27 cellular contexts compared by ENCODE assay signal in the genomic region with DNA sequence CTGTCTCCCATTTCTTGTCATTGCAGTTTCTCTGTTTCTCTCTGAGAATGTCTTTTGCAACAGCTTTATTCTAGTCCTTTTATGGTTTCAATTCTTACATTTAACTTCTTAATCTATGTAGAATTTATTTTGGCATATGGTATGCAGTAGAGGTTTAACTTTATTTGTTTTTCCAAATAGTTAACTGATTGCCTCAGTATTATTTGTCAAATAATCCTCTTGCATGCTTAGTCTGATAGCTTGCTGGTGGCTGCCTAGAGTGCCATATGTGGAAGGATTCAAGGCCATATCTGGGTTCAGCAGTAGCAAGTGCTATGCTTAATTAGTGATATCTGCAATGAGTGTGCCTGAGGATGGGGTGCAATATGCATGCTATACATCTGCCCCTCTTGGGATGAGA. TPM values are rescaled to one million over a fixed set of nuclear protein-coding genes. Genes with fewer than 3 reads are reported as not detected.
DNase-seq lines count a peak whose midpoint lies in the region; ATAC-seq, FAIRE-seq and TF ChIP-seq lines count a peak whose summit lies in the region.
"Had no signal": no experiment of that assay in that cellular context is flagged by ENCODE, and none has a peak within 500 bp of the region (broad histone marks: within the 10 kb centered on the region; RNA-seq: fewer than 3 reads in every experiment).

No MANE protein-coding gene starts in this region.

- H3K79me2 ChIP-seq in astrocyte (ENCODE audit: insufficient read depth, low read length), result peaks cover 98% of the 10 kb centered on the region

- H3K4me3 ChIP-seq in astrocyte (ENCODE audit: insufficient read depth, low read depth, low read length) (no peak overlapping the region), thyroid gland (replicated peaks in 1 of 3) (no peak overlapping the region)
- H3K4me3 ChIP-seq: gastrocnemius medialis, testis had no signal

- H3K4me2 ChIP-seq in astrocyte (ENCODE audit: low read length), result peak overlapping the region; percentile 33

- TF ChIP-seq CTCF in astrocyte (IDR thresholded peaks at IDR 0.05; ENCODE audit: insufficient read depth, low read depth, low read length) (no peak), thyroid gland (IDR thresholded peaks at IDR 0.05) (no peak)

- intact Hi-C loops in thyroid gland (cut with DNase I), result no loop called here

- no peak for FAIRE-seq in astrocyte (lab: Jason Lieb, UNC)
- FAIRE-seq: H1 had no signal

- H3K4me3 Mint-ChIP-seq in astrocyte (ENCODE audit: unreplicated experiment), result no peak overlapping the region
- no peak overlapping the region for H3K4me3 Mint-ChIP-seq in effector memory CD8-positive, alpha-beta T cell
- H3K4me3 Mint-ChIP-seq: activated naive CD8-positive, alpha-beta T cell treated with anti-CD3 and anti-CD28 coated beads, Interleukin-2, amount 10 ng/mL, durations not matched to agents 7 days and 5 days; CD4-positive, alpha-beta memory T cell; immature natural killer cell; natural killer cell treated with Interleukin-12 subunit alpha and Interleukin-12 subunit beta and Interleukin-15 and Interleukin-18, amount 100 ng/mL, for 72 hours; T-helper 2 cell treated with Interferon-gamma antibody and Interleukin-4, amounts not matched to agents 5 μg/mL and 100 μg/mL, for 36 hours had no signal

- H3K9me3 ChIP-seq in astrocyte (ENCODE audit: insufficient read depth, low read depth, low read length) (no peaks in the 10 kb centered on the region), thyroid gland (no peaks in the 10 kb centered on the region)
- H3K9me3 ChIP-seq: gastrocnemius medialis, testis had no signal

- H3K27ac Mint-ChIP-seq in astrocyte (ENCODE audit: unreplicated experiment), result no peak overlapping the region
- no peak overlapping the region for H3K27ac Mint-ChIP-seq in effector memory CD8-positive, alpha-beta T cell
- H3K27ac Mint-ChIP-seq: activated naive CD8-positive, alpha-beta T cell treated with anti-CD3 and anti-CD28 coated beads, Interleukin-2, amount 10 ng/mL, durations not matched to agents 7 days and 5 days; natural killer cell treated with Interleukin-12 subunit alpha and Interleukin-12 subunit beta and Interleukin-15 and Interleukin-18, amount 100 ng/mL, for 72 hours; T-helper 2 cell treated with Interferon-gamma antibody and Interleukin-4, amounts not matched to agents 5 μg/mL and 100 μg/mL, for 36 hours had no signal

- peaks cover 78% of the 10 kb centered on the region for H4K20me1 ChIP-seq in astrocyte (ENCODE audit: insufficient read depth, low read length)

- no peaks in the 10 kb centered on the region for H3K36me3 ChIP-seq in astrocyte (ENCODE audit: insufficient read depth, low read length)
- no peaks in the 10 kb centered on the region for H3K36me3 ChIP-seq in thyroid gland
- H3K36me3 ChIP-seq: gastrocnemius medialis had no signal

- DNase-seq in HCEC 1CT, result peak; percentile 53
- DNase-seq in astrocyte (ENCODE audit: low read depth), result peak; percentile 47
- peak; percentile 54 for DNase-seq in iris pigment epithelial cell (ENCODE audit: low read depth)
- DNase-seq in thyroid gland, result no peak
- DNase-seq in effector memory CD8-positive, alpha-beta T cell, result no peak
- DNase-seq: activated CD4-positive, alpha-beta T cell treated with anti-CD3 and anti-CD28 coated beads, Interleukin-2, amount 50 U/mL, for 48 hours; activated effector memory CD4-positive, alpha-beta T cell treated with Interleukin-2 at 50 U/mL for 16 hours; activated naive CD8-positive, alpha-beta T cell treated with anti-CD3 and anti-CD28 coated beads, Interleukin-2, amount 10 ng/mL, durations not matched to agents 7 days and 5 days; CD4-positive, alpha-beta memory T cell; cerebellar nuclear complex; gastrocnemius medialis; GF-D8; hippocampal formation; immature natural killer cell; Kasumi-1; left ventricle myocardium superior; NCI-H1694; NCI-H2171; right cardiac atrium; stimulated activated naive CD4-positive, alpha-beta T cell treated with Interleukin-2 at 50 U/mL for 16 hours; testis had no signal

- no peaks in the 10 kb centered on the region for H3K27me3 Mint-ChIP-seq in astrocyte (ENCODE audit: low read depth, unreplicated experiment)
- H3K27me3 Mint-ChIP-seq in effector memory CD8-positive, alpha-beta T cell, result no peaks in the 10 kb centered on the region
- H3K27me3 Mint-ChIP-seq: activated naive CD8-positive, alpha-beta T cell treated with anti-CD3 and anti-CD28 coated beads, Interleukin-2, amount 10 ng/mL, durations not matched to agents 7 days and 5 days; CD4-positive, alpha-beta memory T cell; natural killer cell treated with Interleukin-12 subunit alpha and Interleukin-12 subunit beta and Interleukin-15 and Interleukin-18, amount 100 ng/mL, for 72 hours had no signal

- peaks cover 23% of the 10 kb centered on the region for H3K4me1 ChIP-seq in astrocyte (ENCODE audit: insufficient read depth, low read length)
- peaks cover 66 to 67% of the 10 kb centered on the region in 2 donors for H3K4me1 ChIP-seq in thyroid gland

- TF ChIP-seq POLR2A in thyroid gland (IDR thresholded peaks at IDR 0.05), result no peak

- H2AFZ ChIP-seq in astrocyte (ENCODE audit: low read depth, low read length), result no peak overlapping the region

- no peak for ATAC-seq in GM18511 (IDR thresholded peaks at IDR 0.05; ENCODE audit: unreplicated experiment)
- ATAC-seq in effector memory CD8-positive, alpha-beta T cell (replicated peaks), result no peak
- no peak for ATAC-seq in HG03439 (IDR thresholded peaks at IDR 0.05; ENCODE audit: unreplicated experiment)
- ATAC-seq: natural killer cell treated with Interleukin-12 subunit alpha and Interleukin-12 subunit beta and Interleukin-15 and Interleukin-18, amount 100 ng/mL, for 72 hours had no signal

- H3K27ac ChIP-seq in astrocyte (ENCODE audit: low read depth, low read length) (no peak overlapping the region), thyroid gland (peak overlapping the region in 2 of 3 donors; percentile 31 to 94)
- H3K27ac ChIP-seq: epithelial cell of prostate, gastrocnemius medialis, testis had no signal

- peaks cover 19% of the 10 kb centered on the region for H3K4me1 Mint-ChIP-seq in astrocyte (ENCODE audit: low read depth, unreplicated experiment)
- peaks cover 34 to 50% of the 10 kb centered on the region in 2 donors for H3K4me1 Mint-ChIP-seq in effector memory CD8-positive, alpha-beta T cell (ENCODE audit: low read depth in 2 of 2)

- no peaks in the 10 kb centered on the region for H3K9me3 Mint-ChIP-seq in astrocyte (ENCODE audit: unreplicated experiment)
- no peaks in the 10 kb centered on the region for H3K9me3 Mint-ChIP-seq in effector memory CD8-positive, alpha-beta T cell
- H3K9me3 Mint-ChIP-seq: activated naive CD8-positive, alpha-beta T cell treated with anti-CD3 and anti-CD28 coated beads, Interleukin-2, amount 10 ng/mL, durations not matched to agents 7 days and 5 days; CD4-positive, alpha-beta memory T cell; immature natural killer cell; natural killer cell treated with Interleukin-12 subunit alpha and Interleukin-12 subunit beta and Interleukin-15 and Interleukin-18, amount 100 ng/mL, for 72 hours; T-helper 2 cell treated with Interferon-gamma antibody and Interleukin-4, amounts not matched to agents 5 μg/mL and 100 μg/mL, for 36 hours had no signal

- H3K9ac ChIP-seq in astrocyte (ENCODE audit: low read length), result no peak overlapping the region

- peaks cover 4% of the 10 kb centered on the region for H3K36me3 Mint-ChIP-seq in astrocyte (ENCODE audit: low read depth, unreplicated experiment)
- peaks cover 4% of the 10 kb centered on the region for H3K36me3 Mint-ChIP-seq in effector memory CD8-positive, alpha-beta T cell (ENCODE audit: insufficient read depth)

- no peaks in the 10 kb centered on the region for H3K27me3 ChIP-seq in astrocyte (ENCODE audit: insufficient read depth, low read length)
- H3K27me3 ChIP-seq in thyroid gland, result no peaks in the 10 kb centered on the region
- H3K27me3 ChIP-seq: gastrocnemius medialis, testis had no signal

RNA-seq across cellular contexts. Expression of gene SNTB2, which starts 6.9 kb away (rescaled TPM):
- total RNA-seq in astrocyte, result 30.4 and 31.7 TPM in 2 replicates
- 10 to 100 TPM; 58.0 to 99.5 (median 96.7) TPM for total RNA-seq in thyroid gland

Comparison
In these comparisons a context has a peak if more than half of its experiments do, and no peak if none do; other contexts are left out.
1. DNase-seq: peak in HCEC 1CT (single experiment), astrocyte (single experiment) and iris pigment epithelial cell (single experiment); none in thyroid gland (0 of 2) and effector memory CD8-positive, alpha-beta T cell (0 of 3).